Comparison of ENCODE assay signal across 9 cellular contexts in the genomic region with DNA sequence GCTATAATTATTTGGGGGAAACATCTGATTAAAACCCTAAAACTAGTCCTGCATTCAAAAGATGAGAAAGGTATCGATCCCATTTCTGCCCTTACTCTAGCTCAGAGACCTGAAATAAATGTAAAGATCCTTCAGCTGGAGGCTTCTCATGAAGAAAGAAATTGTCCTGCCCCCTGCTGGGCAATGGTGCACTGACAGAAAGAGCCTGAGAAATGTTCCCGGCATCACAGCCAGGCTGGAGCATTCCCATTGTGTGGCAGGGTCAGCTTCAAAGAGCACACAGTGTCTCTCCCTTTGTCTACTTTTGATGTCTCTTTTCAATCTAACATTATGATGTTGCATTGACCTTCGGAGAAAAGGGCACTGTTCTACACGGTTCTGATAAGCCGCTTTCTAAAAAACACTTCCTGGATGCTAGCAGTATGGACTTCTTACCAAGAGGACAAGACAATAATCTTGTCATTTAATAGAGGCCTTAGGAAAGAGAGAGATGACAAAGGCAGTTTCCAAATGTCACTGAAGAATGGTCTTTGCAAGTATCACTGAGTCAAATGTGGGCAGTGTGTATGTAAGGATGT.
A peak's percentile ranks its signal among the peaks of the same experiment; 100 is the strongest.
DNase-seq lines count a peak whose midpoint lies in the region; ATAC-seq, FAIRE-seq and TF ChIP-seq lines count a peak whose summit lies in the region.
"Had no signal": no experiment of that assay in that cellular context is flagged by ENCODE, and none has a peak within 500 bp of the region (broad histone marks: within the 10 kb centered on the region; RNA-seq: fewer than 3 reads in every experiment).

No MANE protein-coding gene starts in this region.

- H3K4me1 ChIP-seq in DND-41 (ENCODE audit: insufficient read depth, low read length): no peaks in the 10 kb centered on the region
- H3K4me1 ChIP-seq in SJCRH30: no peaks in the 10 kb centered on the region

- H3K79me2 ChIP-seq in DND-41 (ENCODE audit: insufficient read depth, low read length): no peaks in the 10 kb centered on the region

- TF ChIP-seq POLR2A in H54 (IDR thresholded peaks at IDR 0.05; ENCODE audit: low read depth, low read length): no peak

- H3K9me3 ChIP-seq in DND-41 (ENCODE audit: insufficient read depth, low read length, severe bottlenecking) (no peaks in the 10 kb centered on the region), SJCRH30 (replicated peaks) (no peaks in the 10 kb centered on the region)

- peak; percentile 18 for DNase-seq in DND-41
- peak; percentile 17 for DNase-seq in H54 (ENCODE audit: insufficient read length, low spot score)
- DNase-seq in SJCRH30: peak; percentile 30 to 70
- DNase-seq in fibroblast of villous mesenchyme (ENCODE audit: low read depth): peak; percentile 35
- DNase-seq in osteocyte (ENCODE audit: extremely low spot score, unreplicated experiment): no peak
- DNase-seq in NK-92 treated with Interleukin-12 subunit alpha and Interleukin-12 subunit beta, amount 100 ng/mL, for 24 hours (lab: John Stamatoyannopoulos, UW): no peak
- DNase-seq in cortex of kidney (lab: John Stamatoyannopoulos, UW): no peak
- DNase-seq in GM19240 (ENCODE audit: insufficient read length, low spot score): no peak

- H3K36me3 Mint-ChIP-seq in osteocyte (ENCODE audit: unreplicated experiment): no peaks in the 10 kb centered on the region

- H3K27ac ChIP-seq in DND-41 (ENCODE audit: low read length) (no peak overlapping the region), SJCRH30 (no peak overlapping the region)

- no peak overlapping the region for H3K9ac ChIP-seq in DND-41 (ENCODE audit: low read depth, low read length)

- peaks cover 2% of the 10 kb centered on the region for H3K4me1 Mint-ChIP-seq in osteocyte (ENCODE audit: unreplicated experiment)

- no peak for FAIRE-seq in H54 (lab: Jason Lieb, UNC)

- H3K36me3 ChIP-seq in DND-41 (ENCODE audit: insufficient read depth, low read length) (no peaks in the 10 kb centered on the region), SJCRH30 (no peaks in the 10 kb centered on the region)

- no peak for ATAC-seq in DND-41 (ENCODE audit: insufficient read depth, low read depth)

- H3K4me3 ChIP-seq in DND-41 (ENCODE audit: low read depth in 1 of 2, low read length in 2 of 2) (no peak overlapping the region), SJCRH30 (no peak overlapping the region), fibroblast of villous mesenchyme (ENCODE audit: low read depth, low read length) (no peak overlapping the region)

- no peaks in the 10 kb centered on the region for H3K27me3 ChIP-seq in DND-41 (ENCODE audit: insufficient read depth, low read length, poor library complexity)
- H3K27me3 ChIP-seq in SJCRH30: no peaks in the 10 kb centered on the region

- TF ChIP-seq CTCF in DND-41 (IDR thresholded peaks at IDR 0.05; ENCODE audit: borderline replicate concordance, extremely low read depth, low read length, poor library complexity, severe bottlenecking) (peak; percentile 63), fibroblast of villous mesenchyme (IDR thresholded peaks at IDR 0.05; ENCODE audit: insufficient read depth, low read depth, low read length) (peak; percentile 77), osteocyte (IDR thresholded peaks at IDR 0.05) (peak; percentile 65)

- H2AFZ ChIP-seq in DND-41 (ENCODE audit: low read depth, low read length): no peak overlapping the region

- no peak overlapping the region for H3K4me3 Mint-ChIP-seq in osteocyte (ENCODE audit: unreplicated experiment)
- H3K4me3 Mint-ChIP-seq: T-helper 1 cell treated with Interleukin-12 subunit alpha and Interleukin-12 subunit beta and Interleukin-4 antibody, amounts not matched to agents 30 μg/mL and 1 μg/mL, for 36 hours had no signal

- H3K9me3 Mint-ChIP-seq in osteocyte (ENCODE audit: unreplicated experiment): no peaks in the 10 kb centered on the region
- H3K9me3 Mint-ChIP-seq: T-helper 1 cell treated with Interleukin-12 subunit alpha and Interleukin-12 subunit beta and Interleukin-4 antibody, amounts not matched to agents 30 μg/mL and 1 μg/mL, for 36 hours had no signal

- no peaks in the 10 kb centered on the region for H3K27me3 Mint-ChIP-seq in osteocyte (ENCODE audit: unreplicated experiment)

- no peak overlapping the region for H3K4me2 ChIP-seq in DND-41 (ENCODE audit: insufficient read depth, low read length)

- H4K20me1 ChIP-seq in DND-41 (ENCODE audit: insufficient read depth, low read length): no peaks in the 10 kb centered on the region

- H3K27ac Mint-ChIP-seq in osteocyte (ENCODE audit: unreplicated experiment): no peak overlapping the region
- H3K27ac Mint-ChIP-seq: T-helper 1 cell treated with Interleukin-12 subunit alpha and Interleukin-12 subunit beta and Interleukin-4 antibody, amounts not matched to agents 30 μg/mL and 1 μg/mL, for 36 hours had no signal

Comparison
In these comparisons a context has a peak if more than half of its experiments do, and no peak if none do; other contexts are left out.
1. DNase-seq: peak in DND-41 (single experiment), H54 (single experiment), SJCRH30 (2 of 2) and fibroblast of villous mesenchyme (single experiment); none in osteocyte (single experiment), NK-92 treated with Interleukin-12 subunit alpha and Interleukin-12 subunit beta, amount 100 ng/mL, for 24 hours (single experiment), cortex of kidney (single experiment) and GM19240 (single experiment).
2. Peak in every context shown above with its lines, with median percentiles within 50 percentile points of each other: CTCF ChIP-seq.